ENCODE assay signal across 1 cellular context in the genomic region with DNA sequence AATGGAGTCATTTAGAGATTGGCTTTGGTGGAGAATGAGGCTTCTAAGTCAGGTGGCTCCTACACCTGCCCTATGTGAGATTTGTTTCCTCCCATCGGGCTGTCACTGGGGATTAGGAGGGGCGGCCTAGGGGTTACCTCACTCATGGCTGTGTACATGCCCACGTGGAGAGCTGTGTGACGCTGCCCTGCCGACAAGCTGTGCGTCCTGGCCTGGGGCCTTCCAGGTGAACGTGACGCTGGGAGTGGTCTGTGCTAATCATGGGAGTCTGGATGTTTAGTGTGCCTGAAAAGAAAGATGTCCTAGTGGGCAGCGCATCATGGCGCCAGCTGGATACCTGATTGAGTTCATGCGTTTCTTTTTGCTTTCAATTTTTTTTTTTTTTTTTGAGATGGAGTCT.
TF ChIP-seq lines count a peak whose summit lies in the region.

No MANE protein-coding gene starts in this region.

TF ChIP-seq in HCT116, 20 proteins besides CTCF, POLR2A, EP300 and RAD21:
- TF ChIP-seq, protein P1, sequence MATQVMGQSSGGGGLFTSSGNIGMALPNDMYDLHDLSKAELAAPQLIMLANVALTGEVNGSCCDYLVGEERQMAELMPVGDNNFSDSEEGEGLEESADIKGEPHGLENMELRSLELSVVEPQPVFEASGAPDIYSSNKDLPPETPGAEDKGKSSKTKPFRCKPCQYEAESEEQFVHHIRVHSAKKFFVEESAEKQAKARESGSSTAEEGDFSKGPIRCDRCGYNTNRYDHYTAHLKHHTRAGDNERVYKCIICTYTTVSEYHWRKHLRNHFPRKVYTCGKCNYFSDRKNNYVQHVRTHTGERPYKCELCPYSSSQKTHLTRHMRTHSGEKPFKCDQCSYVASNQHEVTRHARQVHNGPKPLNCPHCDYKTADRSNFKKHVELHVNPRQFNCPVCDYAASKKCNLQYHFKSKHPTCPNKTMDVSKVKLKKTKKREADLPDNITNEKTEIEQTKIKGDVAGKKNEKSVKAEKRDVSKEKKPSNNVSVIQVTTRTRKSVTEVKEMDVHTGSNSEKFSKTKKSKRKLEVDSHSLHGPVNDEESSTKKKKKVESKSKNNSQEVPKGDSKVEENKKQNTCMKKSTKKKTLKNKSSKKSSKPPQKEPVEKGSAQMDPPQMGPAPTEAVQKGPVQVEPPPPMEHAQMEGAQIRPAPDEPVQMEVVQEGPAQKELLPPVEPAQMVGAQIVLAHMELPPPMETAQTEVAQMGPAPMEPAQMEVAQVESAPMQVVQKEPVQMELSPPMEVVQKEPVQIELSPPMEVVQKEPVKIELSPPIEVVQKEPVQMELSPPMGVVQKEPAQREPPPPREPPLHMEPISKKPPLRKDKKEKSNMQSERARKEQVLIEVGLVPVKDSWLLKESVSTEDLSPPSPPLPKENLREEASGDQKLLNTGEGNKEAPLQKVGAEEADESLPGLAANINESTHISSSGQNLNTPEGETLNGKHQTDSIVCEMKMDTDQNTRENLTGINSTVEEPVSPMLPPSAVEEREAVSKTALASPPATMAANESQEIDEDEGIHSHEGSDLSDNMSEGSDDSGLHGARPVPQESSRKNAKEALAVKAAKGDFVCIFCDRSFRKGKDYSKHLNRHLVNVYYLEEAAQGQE (IDR thresholded peaks at IDR 0.05; ENCODE audit: low read depth) = no peak
